In the genomic region with DNA sequence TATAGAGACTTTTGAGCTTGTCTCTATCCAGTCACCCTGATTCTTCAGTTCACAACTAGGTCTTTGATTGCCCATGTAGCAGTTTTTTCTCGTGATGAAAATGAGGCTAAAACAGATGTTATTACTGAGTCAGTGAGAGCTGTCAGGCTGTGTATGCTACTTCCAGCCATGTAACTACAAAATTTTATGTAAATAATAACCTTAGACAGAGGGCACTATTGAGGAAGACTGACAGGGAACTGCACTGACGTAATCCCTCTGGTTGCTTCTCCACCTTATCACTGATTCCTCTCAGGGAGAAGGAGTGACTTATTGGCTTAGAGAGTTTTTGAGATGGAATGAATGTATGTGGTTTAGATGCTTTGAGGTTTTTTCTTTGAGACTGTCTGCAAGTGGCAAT, we compare ENCODE assay signal across 1 cellular context.
TF ChIP-seq lines count a peak whose summit lies in the region.

No MANE protein-coding gene starts in this region.

TF ChIP-seq in K562, 482 proteins besides CTCF, POLR2A, EP300 and RAD21 (continued from another document and continues in another):
- TF ChIP-seq, protein P1, sequence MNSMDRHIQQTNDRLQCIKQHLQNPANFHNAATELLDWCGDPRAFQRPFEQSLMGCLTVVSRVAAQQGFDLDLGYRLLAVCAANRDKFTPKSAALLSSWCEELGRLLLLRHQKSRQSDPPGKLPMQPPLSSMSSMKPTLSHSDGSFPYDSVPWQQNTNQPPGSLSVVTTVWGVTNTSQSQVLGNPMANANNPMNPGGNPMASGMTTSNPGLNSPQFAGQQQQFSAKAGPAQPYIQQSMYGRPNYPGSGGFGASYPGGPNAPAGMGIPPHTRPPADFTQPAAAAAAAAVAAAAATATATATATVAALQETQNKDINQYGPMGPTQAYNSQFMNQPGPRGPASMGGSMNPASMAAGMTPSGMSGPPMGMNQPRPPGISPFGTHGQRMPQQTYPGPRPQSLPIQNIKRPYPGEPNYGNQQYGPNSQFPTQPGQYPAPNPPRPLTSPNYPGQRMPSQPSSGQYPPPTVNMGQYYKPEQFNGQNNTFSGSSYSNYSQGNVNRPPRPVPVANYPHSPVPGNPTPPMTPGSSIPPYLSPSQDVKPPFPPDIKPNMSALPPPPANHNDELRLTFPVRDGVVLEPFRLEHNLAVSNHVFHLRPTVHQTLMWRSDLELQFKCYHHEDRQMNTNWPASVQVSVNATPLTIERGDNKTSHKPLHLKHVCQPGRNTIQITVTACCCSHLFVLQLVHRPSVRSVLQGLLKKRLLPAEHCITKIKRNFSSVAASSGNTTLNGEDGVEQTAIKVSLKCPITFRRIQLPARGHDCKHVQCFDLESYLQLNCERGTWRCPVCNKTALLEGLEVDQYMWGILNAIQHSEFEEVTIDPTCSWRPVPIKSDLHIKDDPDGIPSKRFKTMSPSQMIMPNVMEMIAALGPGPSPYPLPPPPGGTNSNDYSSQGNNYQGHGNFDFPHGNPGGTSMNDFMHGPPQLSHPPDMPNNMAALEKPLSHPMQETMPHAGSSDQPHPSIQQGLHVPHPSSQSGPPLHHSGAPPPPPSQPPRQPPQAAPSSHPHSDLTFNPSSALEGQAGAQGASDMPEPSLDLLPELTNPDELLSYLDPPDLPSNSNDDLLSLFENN (IDR thresholded peaks at IDR 0.05; ENCODE audit: low read depth in 2 of 2, low read length in 2 of 2), result no peak
- no peak for TF ChIP-seq SRSF1 (IDR thresholded peaks at IDR 0.05; ENCODE audit: low read depth, low read length)
- no peak for TF ChIP-seq TARDBP (IDR thresholded peaks at IDR 0.05)
- TF ChIP-seq SNIP1 (IDR thresholded peaks at IDR 0.05; ENCODE audit: low read depth), result no peak
- TF ChIP-seq COPS2 (conservative IDR thresholded peaks at IDR 0.05), result no peak
- no peak for TF ChIP-seq ZNF324 (CRISPR knock-in tag; IDR thresholded peaks at IDR 0.05)
- TF ChIP-seq BRCA1 (IDR thresholded peaks at IDR 0.05), result no peak
- no peak for TF ChIP-seq BRCA1 (CRISPR knock-in tag; IDR thresholded peaks at IDR 0.05)
- TF ChIP-seq, protein P2, sequence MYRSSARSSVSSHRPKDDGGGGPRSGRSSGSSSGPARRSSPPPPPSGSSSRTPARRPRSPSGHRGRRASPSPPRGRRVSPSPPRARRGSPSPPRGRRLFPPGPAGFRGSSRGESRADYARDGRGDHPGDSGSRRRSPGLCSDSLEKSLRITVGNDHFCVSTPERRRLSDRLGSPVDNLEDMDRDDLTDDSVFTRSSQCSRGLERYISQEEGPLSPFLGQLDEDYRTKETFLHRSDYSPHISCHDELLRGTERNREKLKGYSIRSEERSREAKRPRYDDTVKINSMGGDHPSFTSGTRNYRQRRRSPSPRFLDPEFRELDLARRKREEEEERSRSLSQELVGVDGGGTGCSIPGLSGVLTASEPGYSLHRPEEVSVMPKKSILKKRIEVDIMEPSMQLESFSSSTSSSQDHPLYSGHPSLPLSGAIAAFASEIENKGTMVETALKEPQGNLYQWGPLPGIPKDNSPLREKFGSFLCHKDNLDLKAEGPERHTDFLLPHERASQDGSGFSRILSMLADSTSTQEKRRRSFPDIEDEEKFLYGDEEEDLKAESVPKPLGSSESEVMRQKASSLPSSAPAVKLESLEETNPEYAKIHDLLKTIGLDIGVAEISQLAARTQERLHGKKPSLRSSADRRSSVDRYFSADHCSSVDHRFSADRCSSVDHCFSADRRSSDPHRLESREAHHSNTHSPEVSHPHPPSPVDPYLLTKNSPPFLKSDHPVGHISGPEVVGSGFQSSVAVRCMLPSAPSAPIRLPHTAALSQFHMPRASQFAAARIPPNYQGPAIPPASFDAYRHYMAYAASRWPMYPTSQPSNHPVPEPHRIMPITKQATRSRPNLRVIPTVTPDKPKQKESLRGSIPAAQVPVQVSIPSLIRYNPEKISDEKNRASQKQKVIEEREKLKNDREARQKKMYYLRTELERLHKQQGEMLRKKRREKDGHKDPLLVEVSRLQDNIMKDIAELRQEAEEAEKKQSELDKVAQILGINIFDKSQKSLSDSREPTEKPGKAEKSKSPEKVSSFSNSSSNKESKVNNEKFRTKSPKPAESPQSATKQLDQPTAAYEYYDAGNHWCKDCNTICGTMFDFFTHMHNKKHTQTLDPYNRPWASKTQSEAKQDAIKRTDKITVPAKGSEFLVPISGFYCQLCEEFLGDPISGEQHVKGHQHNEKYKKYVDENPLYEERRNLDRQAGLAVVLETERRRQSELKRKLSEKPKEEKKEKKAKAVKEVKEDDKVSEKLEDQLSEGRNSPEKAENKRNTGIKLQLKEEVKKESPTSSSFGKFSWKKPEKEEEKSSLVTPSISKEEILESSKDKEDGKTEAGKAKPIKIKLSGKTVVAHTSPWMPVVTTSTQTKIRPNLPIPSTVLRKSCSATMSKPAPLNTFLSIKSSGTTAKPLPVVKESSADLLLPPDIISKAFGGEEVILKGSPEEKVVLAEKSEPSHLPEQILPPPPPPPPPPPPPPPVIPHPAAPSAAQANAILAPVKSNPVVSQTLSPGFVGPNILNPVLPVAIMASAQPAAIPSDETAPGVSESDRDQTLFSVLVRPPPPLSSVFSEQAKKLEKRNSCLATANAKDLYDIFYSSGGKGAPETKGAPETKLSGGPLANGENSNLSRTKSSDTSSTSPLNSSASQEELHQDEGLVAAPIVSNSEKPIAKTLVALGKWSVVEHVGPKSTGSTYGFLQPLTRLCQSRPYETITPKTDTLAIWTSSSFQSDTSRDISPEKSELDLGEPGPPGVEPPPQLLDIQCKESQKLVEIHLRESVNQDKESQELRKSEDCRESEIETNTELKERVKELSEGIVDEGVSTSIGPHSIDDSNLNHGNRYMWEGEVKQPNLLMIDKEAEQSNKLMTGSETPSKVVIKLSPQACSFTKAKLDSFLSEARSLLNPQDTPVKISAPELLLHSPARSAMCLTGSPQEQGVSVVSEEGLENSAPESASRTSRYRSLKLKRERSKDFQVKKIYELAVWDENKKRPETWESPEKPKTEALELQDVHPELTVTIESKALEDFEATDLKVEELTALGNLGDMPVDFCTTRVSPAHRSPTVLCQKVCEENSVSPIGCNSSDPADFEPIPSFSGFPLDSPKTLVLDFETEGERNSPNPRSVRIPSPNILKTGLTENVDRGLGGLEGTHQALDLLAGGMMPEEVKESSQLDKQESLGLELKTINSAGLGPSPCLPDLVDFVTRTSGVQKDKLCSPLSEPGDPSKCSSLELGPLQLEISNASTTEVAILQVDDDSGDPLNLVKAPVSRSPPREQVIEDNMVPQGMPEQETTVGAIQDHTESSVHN (IDR thresholded peaks at IDR 0.05; ENCODE audit: borderline replicate concordance in 1 of 2, low read depth in 1 of 2), result no peak
- no peak for TF ChIP-seq HNRNPUL1 (IDR thresholded peaks at IDR 0.05; ENCODE audit: low read length)
- TF ChIP-seq, protein P3, sequence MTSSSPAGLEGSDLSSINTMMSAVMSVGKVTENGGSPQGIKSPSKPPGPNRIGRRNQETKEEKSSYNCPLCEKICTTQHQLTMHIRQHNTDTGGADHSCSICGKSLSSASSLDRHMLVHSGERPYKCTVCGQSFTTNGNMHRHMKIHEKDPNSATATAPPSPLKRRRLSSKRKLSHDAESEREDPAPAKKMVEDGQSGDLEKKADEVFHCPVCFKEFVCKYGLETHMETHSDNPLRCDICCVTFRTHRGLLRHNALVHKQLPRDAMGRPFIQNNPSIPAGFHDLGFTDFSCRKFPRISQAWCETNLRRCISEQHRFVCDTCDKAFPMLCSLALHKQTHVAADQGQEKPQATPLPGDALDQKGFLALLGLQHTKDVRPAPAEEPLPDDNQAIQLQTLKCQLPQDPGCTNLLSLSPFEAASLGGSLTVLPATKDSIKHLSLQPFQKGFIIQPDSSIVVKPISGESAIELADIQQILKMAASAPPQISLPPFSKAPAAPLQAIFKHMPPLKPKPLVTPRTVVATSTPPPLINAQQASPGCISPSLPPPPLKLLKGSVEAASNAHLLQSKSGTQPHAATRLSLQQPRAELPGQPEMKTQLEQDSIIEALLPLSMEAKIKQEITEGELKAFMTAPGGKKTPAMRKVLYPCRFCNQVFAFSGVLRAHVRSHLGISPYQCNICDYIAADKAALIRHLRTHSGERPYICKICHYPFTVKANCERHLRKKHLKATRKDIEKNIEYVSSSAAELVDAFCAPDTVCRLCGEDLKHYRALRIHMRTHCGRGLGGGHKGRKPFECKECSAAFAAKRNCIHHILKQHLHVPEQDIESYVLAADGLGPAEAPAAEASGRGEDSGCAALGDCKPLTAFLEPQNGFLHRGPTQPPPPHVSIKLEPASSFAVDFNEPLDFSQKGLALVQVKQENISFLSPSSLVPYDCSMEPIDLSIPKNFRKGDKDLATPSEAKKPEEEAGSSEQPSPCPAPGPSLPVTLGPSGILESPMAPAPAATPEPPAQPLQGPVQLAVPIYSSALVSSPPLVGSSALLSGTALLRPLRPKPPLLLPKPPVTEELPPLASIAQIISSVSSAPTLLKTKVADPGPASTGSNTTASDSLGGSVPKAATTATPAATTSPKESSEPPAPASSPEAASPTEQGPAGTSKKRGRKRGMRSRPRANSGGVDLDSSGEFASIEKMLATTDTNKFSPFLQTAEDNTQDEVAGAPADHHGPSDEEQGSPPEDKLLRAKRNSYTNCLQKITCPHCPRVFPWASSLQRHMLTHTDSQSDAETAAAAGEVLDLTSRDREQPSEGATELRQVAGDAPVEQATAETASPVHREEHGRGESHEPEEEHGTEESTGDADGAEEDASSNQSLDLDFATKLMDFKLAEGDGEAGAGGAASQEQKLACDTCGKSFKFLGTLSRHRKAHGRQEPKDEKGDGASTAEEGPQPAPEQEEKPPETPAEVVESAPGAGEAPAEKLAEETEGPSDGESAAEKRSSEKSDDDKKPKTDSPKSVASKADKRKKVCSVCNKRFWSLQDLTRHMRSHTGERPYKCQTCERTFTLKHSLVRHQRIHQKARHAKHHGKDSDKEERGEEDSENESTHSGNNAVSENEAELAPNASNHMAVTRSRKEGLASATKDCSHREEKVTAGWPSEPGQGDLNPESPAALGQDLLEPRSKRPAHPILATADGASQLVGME (CRISPR knock-in tag; IDR thresholded peaks at IDR 0.05), result no peak
- TF ChIP-seq RCOR1 (IDR thresholded peaks at IDR 0.05; ENCODE audit: borderline replicate concordance in 1 of 2, low read depth in 2 of 2, low read length in 2 of 2), result 0 out of 4 replicates have a peak, but pooled peaks of 1 of the 2 experiments have one; percentile 9
- TF ChIP-seq, protein P4, sequence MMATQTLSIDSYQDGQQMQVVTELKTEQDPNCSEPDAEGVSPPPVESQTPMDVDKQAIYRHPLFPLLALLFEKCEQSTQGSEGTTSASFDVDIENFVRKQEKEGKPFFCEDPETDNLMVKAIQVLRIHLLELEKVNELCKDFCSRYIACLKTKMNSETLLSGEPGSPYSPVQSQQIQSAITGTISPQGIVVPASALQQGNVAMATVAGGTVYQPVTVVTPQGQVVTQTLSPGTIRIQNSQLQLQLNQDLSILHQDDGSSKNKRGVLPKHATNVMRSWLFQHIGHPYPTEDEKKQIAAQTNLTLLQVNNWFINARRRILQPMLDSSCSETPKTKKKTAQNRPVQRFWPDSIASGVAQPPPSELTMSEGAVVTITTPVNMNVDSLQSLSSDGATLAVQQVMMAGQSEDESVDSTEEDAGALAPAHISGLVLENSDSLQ (IDR thresholded peaks at IDR 0.05), result peak; percentile 94
- TF ChIP-seq TBP (optimal IDR thresholded peaks at IDR 0.05; ENCODE audit: low read depth, low read length), result no peak
- TF ChIP-seq, protein P5, sequence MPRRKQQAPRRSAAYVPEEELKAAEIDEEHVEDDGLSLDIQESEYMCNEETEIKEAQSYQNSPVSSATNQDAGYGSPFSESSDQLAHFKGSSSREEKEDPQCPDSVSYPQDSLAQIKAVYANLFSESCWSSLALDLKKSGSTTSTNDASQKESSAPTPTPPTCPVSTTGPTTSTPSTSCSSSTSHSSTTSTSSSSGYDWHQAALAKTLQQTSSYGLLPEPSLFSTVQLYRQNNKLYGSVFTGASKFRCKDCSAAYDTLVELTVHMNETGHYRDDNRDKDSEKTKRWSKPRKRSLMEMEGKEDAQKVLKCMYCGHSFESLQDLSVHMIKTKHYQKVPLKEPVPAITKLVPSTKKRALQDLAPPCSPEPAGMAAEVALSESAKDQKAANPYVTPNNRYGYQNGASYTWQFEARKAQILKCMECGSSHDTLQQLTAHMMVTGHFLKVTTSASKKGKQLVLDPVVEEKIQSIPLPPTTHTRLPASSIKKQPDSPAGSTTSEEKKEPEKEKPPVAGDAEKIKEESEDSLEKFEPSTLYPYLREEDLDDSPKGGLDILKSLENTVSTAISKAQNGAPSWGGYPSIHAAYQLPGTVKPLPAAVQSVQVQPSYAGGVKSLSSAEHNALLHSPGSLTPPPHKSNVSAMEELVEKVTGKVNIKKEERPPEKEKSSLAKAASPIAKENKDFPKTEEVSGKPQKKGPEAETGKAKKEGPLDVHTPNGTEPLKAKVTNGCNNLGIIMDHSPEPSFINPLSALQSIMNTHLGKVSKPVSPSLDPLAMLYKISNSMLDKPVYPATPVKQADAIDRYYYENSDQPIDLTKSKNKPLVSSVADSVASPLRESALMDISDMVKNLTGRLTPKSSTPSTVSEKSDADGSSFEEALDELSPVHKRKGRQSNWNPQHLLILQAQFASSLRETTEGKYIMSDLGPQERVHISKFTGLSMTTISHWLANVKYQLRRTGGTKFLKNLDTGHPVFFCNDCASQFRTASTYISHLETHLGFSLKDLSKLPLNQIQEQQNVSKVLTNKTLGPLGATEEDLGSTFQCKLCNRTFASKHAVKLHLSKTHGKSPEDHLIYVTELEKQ (CRISPR knock-in tag; IDR thresholded peaks at IDR 0.05), result no peak
- no peak for TF ChIP-seq ZNF224 (CRISPR knock-in tag; IDR thresholded peaks at IDR 0.05)
- TF ChIP-seq KDM4B (IDR thresholded peaks at IDR 0.05; ENCODE audit: borderline replicate concordance in 2 of 2, low read depth in 1 of 2), result no peak
- no peak for TF ChIP-seq GABPB1 (CRISPR knock-in tag; IDR thresholded peaks at IDR 0.05)
- no peak for TF ChIP-seq SPI1 (IDR thresholded peaks at IDR 0.05; ENCODE audit: borderline replicate concordance, low read depth, low read length)
- peak; percentile 54; the same call in 1 of the 2 replicates for TF ChIP-seq JUN (IDR thresholded peaks at IDR 0.05; ENCODE audit: borderline replicate concordance, low read depth, low read length)
- no peak for TF ChIP-seq JUN (CRISPR knock-in tag; IDR thresholded peaks at IDR 0.05; ENCODE audit: borderline replicate concordance)
- no peak for TF ChIP-seq ZNF133 (CRISPR knock-in tag; IDR thresholded peaks at IDR 0.05)
- TF ChIP-seq, protein P6, sequence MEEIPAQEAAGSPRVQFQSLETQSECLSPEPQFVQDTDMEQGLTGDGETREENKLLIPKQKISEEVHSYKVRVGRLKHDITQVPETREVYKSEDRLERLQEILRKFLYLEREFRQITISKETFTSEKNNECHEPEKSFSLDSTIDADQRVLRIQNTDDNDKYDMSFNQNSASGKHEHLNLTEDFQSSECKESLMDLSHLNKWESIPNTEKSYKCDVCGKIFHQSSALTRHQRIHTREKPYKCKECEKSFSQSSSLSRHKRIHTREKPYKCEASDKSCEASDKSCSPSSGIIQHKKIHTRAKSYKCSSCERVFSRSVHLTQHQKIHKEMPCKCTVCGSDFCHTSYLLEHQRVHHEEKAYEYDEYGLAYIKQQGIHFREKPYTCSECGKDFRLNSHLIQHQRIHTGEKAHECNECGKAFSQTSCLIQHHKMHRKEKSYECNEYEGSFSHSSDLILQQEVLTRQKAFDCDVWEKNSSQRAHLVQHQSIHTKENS (CRISPR knock-in tag; IDR thresholded peaks at IDR 0.05), result no peak
- no peak for TF ChIP-seq U2AF1 (optimal IDR thresholded peaks at IDR 0.05; ENCODE audit: low read depth, low read length)
- TF ChIP-seq CEBPG (CRISPR knock-in tag; IDR thresholded peaks at IDR 0.05), result no peak
- TF ChIP-seq CEBPG (tag; conservative IDR thresholded peaks at IDR 0.05 in 1 of 2, IDR thresholded peaks at IDR 0.05 in 1 of 2), result no peak
- TF ChIP-seq, protein P7, sequence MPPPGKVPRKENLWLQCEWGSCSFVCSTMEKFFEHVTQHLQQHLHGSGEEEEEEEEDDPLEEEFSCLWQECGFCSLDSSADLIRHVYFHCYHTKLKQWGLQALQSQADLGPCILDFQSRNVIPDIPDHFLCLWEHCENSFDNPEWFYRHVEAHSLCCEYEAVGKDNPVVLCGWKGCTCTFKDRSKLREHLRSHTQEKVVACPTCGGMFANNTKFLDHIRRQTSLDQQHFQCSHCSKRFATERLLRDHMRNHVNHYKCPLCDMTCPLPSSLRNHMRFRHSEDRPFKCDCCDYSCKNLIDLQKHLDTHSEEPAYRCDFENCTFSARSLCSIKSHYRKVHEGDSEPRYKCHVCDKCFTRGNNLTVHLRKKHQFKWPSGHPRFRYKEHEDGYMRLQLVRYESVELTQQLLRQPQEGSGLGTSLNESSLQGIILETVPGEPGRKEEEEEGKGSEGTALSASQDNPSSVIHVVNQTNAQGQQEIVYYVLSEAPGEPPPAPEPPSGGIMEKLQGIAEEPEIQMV (tag; conservative IDR thresholded peaks at IDR 0.05; ENCODE audit: low read depth), result no peak
